Comparison of ENCODE assay signal across 31 cellular contexts in genomic region chr16:64098451-64098850, GRCh38.
"Had no signal": no experiment of that assay in that cellular context is flagged by ENCODE, and none has a peak within 500 bp of the region (broad histone marks: within the 10 kb centered on the region; RNA-seq: fewer than 3 reads in every experiment).

No MANE protein-coding gene starts in this region.

- H3K4me3 Mint-ChIP-seq: immature natural killer cell; naive thymus-derived CD8-positive, alpha-beta T cell; nephron; neural crest cell; stimulated activated memory B cell treated with anti-CD40 and anti-IgM and Interleukin-4, amounts not matched to agents 10 μg/mL and 1 μg/mL and 100 μg/mL, for 72 hours; stimulated activated naive CD8-positive, alpha-beta T cell treated with anti-CD3 and anti-CD28 coated beads, Interleukin-15, amount 100 ng/mL, for 72 hours; type B pancreatic cell had no signal

- H3K9me3 ChIP-seq: left lung, lower lobe of right lung, pancreas, prostate gland, sigmoid colon, tibial nerve, uterus had no signal

- H3K27me3 ChIP-seq: left lung, pancreas, sigmoid colon, tibial nerve, uterus had no signal

- H3K36me3 ChIP-seq: left lung, lower lobe of right lung, pancreas, prostate gland, sigmoid colon, tibial nerve, uterus had no signal

- H3K27ac ChIP-seq: left lung, lower lobe of right lung, pancreas, prostate gland, sigmoid colon, tibial nerve, uterus had no signal

- H3K36me3 Mint-ChIP-seq: immature natural killer cell; naive thymus-derived CD8-positive, alpha-beta T cell; stimulated activated memory B cell treated with anti-CD40 and anti-IgM and Interleukin-4, amounts not matched to agents 10 μg/mL and 1 μg/mL and 100 μg/mL, for 72 hours; type B pancreatic cell had no signal

- H3K4me3 ChIP-seq: left lung, lower lobe of right lung, pancreas, prostate gland, sigmoid colon, smooth muscle cell, tibial nerve, uterus had no signal

- DNase-seq: hypothalamus; immature natural killer cell; kidney; left colon; left lung; lower lobe of right lung; mammary epithelial cell; mesenchymal stem cell; naive thymus-derived CD8-positive, alpha-beta T cell; nucleus accumbens; pancreas; posterior cingulate gyrus; retina; right cardiac atrium; sigmoid colon; stimulated activated CD4-positive, alpha-beta T cell treated with anti-CD3 and anti-CD28 coated beads, Interleukin-1b, Interleukin-23, amount 100 ng/mL, for 48 hours; stimulated activated CD4-positive, alpha-beta T cell treated with anti-CD3 and anti-CD28 coated beads, Interleukin-2, amount 100 ng/mL, for 48 hours; stimulated activated CD4-positive, alpha-beta T cell treated with anti-CD3 and anti-CD28 coated beads, Interleukin-4, amount 100 ng/mL, for 4 hours; stimulated activated CD8-positive, alpha-beta memory T cell treated with anti-CD3 and anti-CD28 coated beads, Interleukin-4, amount 100 ng/mL, for 48 hours; stimulated activated naive CD4-positive, alpha-beta T cell treated with Interleukin-2 at 50 U/mL for 16 hours; stimulated activated naive CD8-positive, alpha-beta T cell treated with anti-CD3 and anti-CD28 coated beads, Interleukin-15, amount 100 ng/mL, for 72 hours; substantia nigra; uterus had no signal

- H3K4me1 ChIP-seq: left lung, lower lobe of right lung, pancreas, prostate gland, tibial nerve, uterus had no signal

- H3K4me1 Mint-ChIP-seq: immature natural killer cell; naive thymus-derived CD8-positive, alpha-beta T cell; nephron; stimulated activated memory B cell treated with anti-CD40 and anti-IgM and Interleukin-4, amounts not matched to agents 10 μg/mL and 1 μg/mL and 100 μg/mL, for 72 hours; stimulated activated naive CD8-positive, alpha-beta T cell treated with anti-CD3 and anti-CD28 coated beads, Interleukin-15, amount 100 ng/mL, for 72 hours had no signal

- H3K27ac Mint-ChIP-seq: immature natural killer cell; naive thymus-derived CD8-positive, alpha-beta T cell; nephron; stimulated activated memory B cell treated with anti-CD40 and anti-IgM and Interleukin-4, amounts not matched to agents 10 μg/mL and 1 μg/mL and 100 μg/mL, for 72 hours; stimulated activated naive CD8-positive, alpha-beta T cell treated with anti-CD3 and anti-CD28 coated beads, Interleukin-15, amount 100 ng/mL, for 72 hours; type B pancreatic cell had no signal

- FAIRE-seq: islet of Langerhans had no signal

- ATAC-seq: left colon; left lung; lower lobe of right lung; naive thymus-derived CD8-positive, alpha-beta T cell; pancreas; right cardiac atrium; stimulated activated memory B cell treated with anti-CD40 and anti-IgM and Interleukin-4, amounts not matched to agents 10 μg/mL and 1 μg/mL and 100 μg/mL, for 72 hours; stimulated activated naive CD8-positive, alpha-beta T cell treated with anti-CD3 and anti-CD28 coated beads, Interleukin-15, amount 100 ng/mL, for 72 hours had no signal

- H3K4me2 ChIP-seq: smooth muscle cell had no signal

- H3K27me3 Mint-ChIP-seq: naive thymus-derived CD8-positive, alpha-beta T cell; stimulated activated memory B cell treated with anti-CD40 and anti-IgM and Interleukin-4, amounts not matched to agents 10 μg/mL and 1 μg/mL and 100 μg/mL, for 72 hours; stimulated activated naive CD8-positive, alpha-beta T cell treated with anti-CD3 and anti-CD28 coated beads, Interleukin-15, amount 100 ng/mL, for 72 hours; type B pancreatic cell had no signal

- H3K9me3 Mint-ChIP-seq: nephron; neural crest cell; stimulated activated memory B cell treated with anti-CD40 and anti-IgM and Interleukin-4, amounts not matched to agents 10 μg/mL and 1 μg/mL and 100 μg/mL, for 72 hours; stimulated activated naive CD8-positive, alpha-beta T cell treated with anti-CD3 and anti-CD28 coated beads, Interleukin-15, amount 100 ng/mL, for 72 hours; type B pancreatic cell had no signal
